ENCODE assay signal across 9 cellular contexts in genomic region chr17:2212328-2212981, GRCh38.
DNase-seq lines count a peak whose midpoint lies in the region; ATAC-seq, FAIRE-seq and TF ChIP-seq lines count a peak whose summit lies in the region.
"Had no signal": no experiment of that assay in that cellular context is flagged by ENCODE, and none has a peak within 500 bp of the region (broad histone marks: within the 10 kb centered on the region; RNA-seq: fewer than 3 reads in every experiment).

No MANE protein-coding gene starts in this region.

- ATAC-seq in PC-3: peak; percentile 85
- no peak for ATAC-seq in HG03039 (IDR thresholded peaks at IDR 0.05; ENCODE audit: unreplicated experiment)

- no peak for TF ChIP-seq POLR2A in ovary (IDR thresholded peaks at IDR 0.05)

- no peak overlapping the region for H2AFZ ChIP-seq in PC-3 (ENCODE audit: low read length)
- H2AFZ ChIP-seq: PC-9 had no signal

- H3K9me3 ChIP-seq in PC-3 (ENCODE audit: low read length): no peaks in the 10 kb centered on the region
- no peaks in the 10 kb centered on the region for H3K9me3 ChIP-seq in ovary

- POLR2A ChIA-PET in PC-3 (lab: Charles Lee; ENCODE audit: unreplicated experiment): no interaction called here

- intact Hi-C loops in PC-3 (cut with micrococcal nuclease): no loop called here
- intact Hi-C loops in ovary (cut with DNase I): loop anchor here in 1 of 4 donors (5.0 kb wide), 1 partner anchor 35 kb away; no protein-coding TSS in a partner anchor

- H4K20me1 ChIP-seq in PC-3 (ENCODE audit: low read length): no peaks in the 10 kb centered on the region

- FAIRE-seq in urothelium cell line (lab: Jason Lieb, UNC): no peak
- FAIRE-seq in HTR-8/SVneo (lab: Jason Lieb, UNC): no peak

- no peaks in the 10 kb centered on the region for H3K9me2 ChIP-seq in PC-3 (replicated peaks; ENCODE audit: low read length)

- H3K4me3 ChIP-seq in AG10803 (ENCODE audit: low read length) (0 out of 2 replicates have a peak overlapping the region, but pooled peaks have one; percentile 1), PC-3 (ENCODE audit: low read length) (0 out of 2 replicates have a peak overlapping the region, but pooled peaks have one; percentile 29), ovary (no peak overlapping the region)
- H3K4me3 ChIP-seq: PC-9 had no signal

- H3K27ac ChIP-seq in PC-3 (ENCODE audit: low read length) (peak overlapping the region; percentile 69), ovary (peak overlapping the region; percentile 17 to 94)
- H3K27ac ChIP-seq: PC-9 had no signal

- H3K36me3 ChIP-seq in PC-3 (ENCODE audit: low read depth, low read length) (no peaks in the 10 kb centered on the region), ovary (no peaks in the 10 kb centered on the region)

- H3K9ac ChIP-seq in PC-3 (ENCODE audit: low read length): no peak overlapping the region

- BruUV-seq in PC-3 (replicated peaks; lab: Mats Ljungman, UMichigan): no TSS peak

- CTCF ChIA-PET in PC-3 (lab: Charles Lee): no interaction called here

- H3K4me1 ChIP-seq in PC-3 (ENCODE audit: insufficient read depth, low read length): peaks cover 22% of the 10 kb centered on the region
- H3K4me1 ChIP-seq in ovary (ENCODE audit: insufficient read depth): peaks cover 21% of the 10 kb centered on the region

- H3K27me3 ChIP-seq in PC-3 (ENCODE audit: low read length) (no peaks in the 10 kb centered on the region), ovary (no peaks in the 10 kb centered on the region)

- H3F3A ChIP-seq in PC-3 (ENCODE audit: low read length, unreplicated experiment): peaks cover 3% of the 10 kb centered on the region

- H3K79me2 ChIP-seq in PC-3 (ENCODE audit: low read length): no peaks in the 10 kb centered on the region

- H3K4me2 ChIP-seq in PC-3 (ENCODE audit: low read length): peak overlapping the region; percentile 54
- H3K4me2 ChIP-seq: PC-9 had no signal

- TF ChIP-seq CTCF in AG10803 (conservative IDR thresholded peaks at IDR 0.05; ENCODE audit: low read length): no peak
- TF ChIP-seq CTCF in PC-3 (conservative IDR thresholded peaks at IDR 0.05; ENCODE audit: low read depth, low read length): no peak
- TF ChIP-seq CTCF in ovary (IDR thresholded peaks at IDR 0.05): no peak

- TF ChIP-seq EP300 in ovary (IDR thresholded peaks at IDR 0.05): peak; percentile 24

- WGBS in ovary, 3 donors: 31 to 40% (median 32%) methylated on average over 11 of the region's 11 CpGs

- DNase-seq in AG10803 (ENCODE audit: low read depth): peak; percentile 95
- peak; percentile 81 for DNase-seq in PC-3
- peak; percentile 88 for DNase-seq in fibroblast of gingiva (ENCODE audit: low read depth)
- peak in 3 of 5 donors; percentile 43 to 55 (median 52) for DNase-seq in ovary
- DNase-seq in urothelium cell line (ENCODE audit: low spot score): no peak
- DNase-seq in CD1c-positive myeloid dendritic cell (ENCODE audit: extremely low spot score): no peak
- DNase-seq in HTR-8/SVneo (ENCODE audit: insufficient read length, low spot score): no peak

Comparison
In these comparisons a context has a peak if more than half of its experiments do, and no peak if none do; other contexts are left out.
1. DNase-seq: peak in AG10803 (single experiment), PC-3 (single experiment), fibroblast of gingiva (single experiment) and ovary (3 of 5); none in urothelium cell line (single experiment), CD1c-positive myeloid dendritic cell (single experiment) and HTR-8/SVneo (single experiment).